ENCODE assay signal across 2 cellular contexts in the genomic region with DNA sequence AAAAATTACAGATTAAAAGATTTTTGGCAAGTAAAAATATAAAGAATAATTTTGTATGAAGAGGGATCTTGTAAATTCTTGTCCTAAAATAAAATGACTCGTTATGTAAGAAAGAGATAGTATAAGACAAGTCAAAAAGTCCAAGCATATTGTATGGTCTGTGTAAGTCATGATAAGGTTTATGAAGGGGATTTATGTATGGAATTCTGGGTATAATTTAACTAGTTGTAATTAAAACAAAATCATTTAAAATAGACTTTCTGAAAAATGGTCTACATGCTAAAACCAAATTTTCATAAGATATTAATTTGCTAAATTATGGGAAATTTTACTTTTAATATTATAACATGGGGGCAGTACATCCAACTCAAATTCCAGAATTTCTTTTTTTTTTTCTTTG.
TF ChIP-seq lines count a peak whose summit lies in the region.

No MANE protein-coding gene starts in this region.

TF ChIP-seq in HepG2, 621 proteins besides CTCF, POLR2A, EP300 and RAD21:
- TF ChIP-seq ZFP36 (IDR thresholded peaks at IDR 0.05; ENCODE audit: borderline replicate concordance, low read depth, low read length, partially characterized antibody), result peak; percentile 46
- TF ChIP-seq ATF7-NPFF (CRISPR knock-in tag; IDR thresholded peaks at IDR 0.05; ENCODE audit: low read depth), result no peak

TF ChIP-seq in HCT116, 20 proteins besides CTCF, POLR2A, EP300 and RAD21:
- TF ChIP-seq, protein P1, sequence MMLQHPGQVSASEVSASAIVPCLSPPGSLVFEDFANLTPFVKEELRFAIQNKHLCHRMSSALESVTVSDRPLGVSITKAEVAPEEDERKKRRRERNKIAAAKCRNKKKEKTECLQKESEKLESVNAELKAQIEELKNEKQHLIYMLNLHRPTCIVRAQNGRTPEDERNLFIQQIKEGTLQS (IDR thresholded peaks at IDR 0.05), result no peak
- peak; percentile 63; the same call in 1 of the 2 replicates for TF ChIP-seq CBX3 (IDR thresholded peaks at IDR 0.05; ENCODE audit: low read depth)
